Comparison of ENCODE assay signal across 9 cellular contexts in genomic region chr2:119011162-119011909, GRCh38.
A peak's percentile ranks its signal among the peaks of the same experiment; 100 is the strongest.
DNase-seq lines count a peak whose midpoint lies in the region; ATAC-seq and TF ChIP-seq lines count a peak whose summit lies in the region.
"Had no signal": no experiment of that assay in that cellular context is flagged by ENCODE, and none has a peak within 500 bp of the region (broad histone marks: within the 10 kb centered on the region; RNA-seq: fewer than 3 reads in every experiment).

No MANE protein-coding gene starts in this region.

- no peaks in the 10 kb centered on the region for H3K27me3 ChIP-seq in right cardiac atrium (ENCODE audit: control insufficient read depth, insufficient read depth)
- peaks cover 0 to 8% (median 3%) of the 10 kb centered on the region in 3 donors for H3K27me3 ChIP-seq in gastrocnemius medialis

- no peak overlapping the region for H3K27ac ChIP-seq in right cardiac atrium (ENCODE audit: low read length)
- H3K27ac ChIP-seq in gastrocnemius medialis = no peak overlapping the region

- no peaks in the 10 kb centered on the region for H3K9me3 Mint-ChIP-seq in activated CD4-positive, alpha-beta T cell treated with anti-CD3 and anti-CD28 coated beads for 36 hours (ENCODE audit: low read depth)
- no peaks in the 10 kb centered on the region for H3K9me3 Mint-ChIP-seq in activated CD4-positive, alpha-beta T cell treated with anti-CD3 and anti-CD28 coated beads, Interleukin-2, amount 10 ng/mL, durations not matched to agents 7 days and 5 days
- H3K9me3 Mint-ChIP-seq in activated naive CD8-positive, alpha-beta T cell treated with anti-CD3 and anti-CD28 coated beads, Interleukin-2, amount 10 ng/mL, durations not matched to agents 7 days and 5 days = no peaks in the 10 kb centered on the region
- H3K9me3 Mint-ChIP-seq: activated T-cell treated with anti-CD3 and anti-CD28 coated beads, Interleukin-2, amount 50 U/mL, for 4 hours had no signal

- TF ChIP-seq CTCF in gastrocnemius medialis (IDR thresholded peaks at IDR 0.05 in 4 of 5, conservative IDR thresholded peaks at IDR 0.05 in 1 of 5) = peak; percentile 24 to 70 (median 58)

- H3K4me3 ChIP-seq in right cardiac atrium (ENCODE audit: low read length) (no peak overlapping the region), gastrocnemius medialis (peak overlapping the region in 3 of 4 donors; percentile 17 to 21 (median 20))

- WGBS in right cardiac atrium = 9% methylated on average over 38 of the region's 38 CpGs

- no peak for ATAC-seq in activated CD4-positive, alpha-beta T cell treated with anti-CD3 and anti-CD28 coated beads for 36 hours
- no peak for ATAC-seq in activated naive CD8-positive, alpha-beta T cell treated with anti-CD3 and anti-CD28 coated beads, Interleukin-2, amount 10 ng/mL, durations not matched to agents 7 days and 5 days (ENCODE audit: low read depth)
- ATAC-seq in right cardiac atrium (peak; percentile 85 to 87), gastrocnemius medialis (peak; percentile 60 to 65)

- TF ChIP-seq POLR2A in gastrocnemius medialis (IDR thresholded peaks at IDR 0.05) = no peak

- no peak overlapping the region for H3K4me3 Mint-ChIP-seq in activated CD4-positive, alpha-beta T cell treated with anti-CD3 and anti-CD28 coated beads for 36 hours
- no peak overlapping the region for H3K4me3 Mint-ChIP-seq in activated CD4-positive, alpha-beta T cell treated with anti-CD3 and anti-CD28 coated beads, Interleukin-2, amount 10 ng/mL, durations not matched to agents 7 days and 5 days
- no peak overlapping the region for H3K4me3 Mint-ChIP-seq in activated naive CD8-positive, alpha-beta T cell treated with anti-CD3 and anti-CD28 coated beads, Interleukin-2, amount 10 ng/mL, durations not matched to agents 7 days and 5 days
- H3K4me3 Mint-ChIP-seq: activated T-cell treated with anti-CD3 and anti-CD28 coated beads, Interleukin-2, amount 50 U/mL, for 4 hours had no signal

- no peaks in the 10 kb centered on the region for H3K9me3 ChIP-seq in right cardiac atrium (ENCODE audit: control insufficient read depth, low read length)
- no peaks in the 10 kb centered on the region for H3K9me3 ChIP-seq in gastrocnemius medialis

- peaks cover 25% of the 10 kb centered on the region for H3K27me3 Mint-ChIP-seq in activated CD4-positive, alpha-beta T cell treated with anti-CD3 and anti-CD28 coated beads for 36 hours
- peaks cover 21% of the 10 kb centered on the region for H3K27me3 Mint-ChIP-seq in activated CD4-positive, alpha-beta T cell treated with anti-CD3 and anti-CD28 coated beads, Interleukin-2, amount 10 ng/mL, durations not matched to agents 7 days and 5 days
- H3K27me3 Mint-ChIP-seq in activated naive CD8-positive, alpha-beta T cell treated with anti-CD3 and anti-CD28 coated beads, Interleukin-2, amount 10 ng/mL, durations not matched to agents 7 days and 5 days = peaks cover 15% of the 10 kb centered on the region

- in situ Hi-C loops in KBM-7 (cut with MboI; ENCODE audit: low pct_unique_long_range_greater_than_20kb, low sequenced_read_pairs) (no loop called here), gastrocnemius medialis (cut with MboI; ENCODE audit: low sequenced_read_pairs in 4 of 4) (loop anchor here in 2 of 4 donors (25.0 kb wide), 1 partner anchor 301 kb away; no protein-coding TSS in a partner anchor)

- no peaks in the 10 kb centered on the region for H3K4me1 ChIP-seq in right cardiac atrium (ENCODE audit: control insufficient read depth, insufficient read depth, low read length)
- H3K4me1 ChIP-seq in gastrocnemius medialis = peaks cover 0 to 3% of the 10 kb centered on the region in 2 donors

- no peaks in the 10 kb centered on the region for H3K36me3 Mint-ChIP-seq in activated CD4-positive, alpha-beta T cell treated with anti-CD3 and anti-CD28 coated beads for 36 hours (ENCODE audit: low read depth)
- no peaks in the 10 kb centered on the region for H3K36me3 Mint-ChIP-seq in activated CD4-positive, alpha-beta T cell treated with anti-CD3 and anti-CD28 coated beads, Interleukin-2, amount 10 ng/mL, durations not matched to agents 7 days and 5 days (ENCODE audit: low read depth)
- H3K36me3 Mint-ChIP-seq in activated naive CD8-positive, alpha-beta T cell treated with anti-CD3 and anti-CD28 coated beads, Interleukin-2, amount 10 ng/mL, durations not matched to agents 7 days and 5 days = no peaks in the 10 kb centered on the region

- CTCF ChIA-PET in activated CD4-positive, alpha-beta T cell treated with anti-CD3 and anti-CD28 coated beads for 36 hours (lab: Charles Lee) = interaction anchor here (0.7 to 1.4 kb wide), 3 partner anchors 163 to 531 kb away, joined by 3 to 4 read pairs (median 3); no protein-coding TSS in a partner anchor
- CTCF ChIA-PET in activated CD4-positive, alpha-beta T cell treated with anti-CD3 and anti-CD28 coated beads, Interleukin-2, amount 10 ng/mL, durations not matched to agents 7 days and 5 days (lab: Charles Lee) = interaction anchor here (1.3 kb wide), 1 partner anchor 129 kb away, joined by 3 read pairs; no protein-coding TSS in a partner anchor

- no peaks in the 10 kb centered on the region for H3K4me1 Mint-ChIP-seq in activated CD4-positive, alpha-beta T cell treated with anti-CD3 and anti-CD28 coated beads for 36 hours
- no peaks in the 10 kb centered on the region for H3K4me1 Mint-ChIP-seq in activated CD4-positive, alpha-beta T cell treated with anti-CD3 and anti-CD28 coated beads, Interleukin-2, amount 10 ng/mL, durations not matched to agents 7 days and 5 days
- H3K4me1 Mint-ChIP-seq in activated naive CD8-positive, alpha-beta T cell treated with anti-CD3 and anti-CD28 coated beads, Interleukin-2, amount 10 ng/mL, durations not matched to agents 7 days and 5 days = peaks cover 5% of the 10 kb centered on the region

- intact Hi-C loops in activated CD4-positive, alpha-beta T cell treated with anti-CD3 and anti-CD28 coated beads for 36 hours (cut with DNase I, micrococcal nuclease) = loop anchor here (2.0 to 10.0 kb wide), 6 partner anchors 129 to 463 kb away; no protein-coding TSS in a partner anchor
- intact Hi-C loops in right cardiac atrium (cut with DNase I) = loop anchor here in 3 of 4 donors (5.0 to 10.0 kb wide), 3 partner anchors 251 to 281 kb away; no protein-coding TSS in a partner anchor
- intact Hi-C loops in gastrocnemius medialis (cut with DNase I; ENCODE audit: low total_unique reads) = loop anchor here (2.0 to 5.0 kb wide), 2 partner anchors 279 to 301 kb away; no protein-coding TSS in a partner anchor

- H3K27ac Mint-ChIP-seq in activated CD4-positive, alpha-beta T cell treated with anti-CD3 and anti-CD28 coated beads for 36 hours = no peak overlapping the region
- H3K27ac Mint-ChIP-seq in activated CD4-positive, alpha-beta T cell treated with anti-CD3 and anti-CD28 coated beads, Interleukin-2, amount 10 ng/mL, durations not matched to agents 7 days and 5 days = no peak overlapping the region
- no peak overlapping the region for H3K27ac Mint-ChIP-seq in activated naive CD8-positive, alpha-beta T cell treated with anti-CD3 and anti-CD28 coated beads, Interleukin-2, amount 10 ng/mL, durations not matched to agents 7 days and 5 days

- POLR2A ChIA-PET in activated CD4-positive, alpha-beta T cell treated with anti-CD3 and anti-CD28 coated beads for 36 hours (lab: Charles Lee) = no interaction called here
- POLR2A ChIA-PET in activated CD4-positive, alpha-beta T cell treated with anti-CD3 and anti-CD28 coated beads, Interleukin-2, amount 10 ng/mL, durations not matched to agents 7 days and 5 days (lab: Charles Lee) = no interaction called here
- POLR2A ChIA-PET in activated naive CD8-positive, alpha-beta T cell treated with anti-CD3 and anti-CD28 coated beads, Interleukin-2, amount 10 ng/mL, durations not matched to agents 7 days and 5 days (lab: Charles Lee) = no interaction called here

- H3K36me3 ChIP-seq in gastrocnemius medialis = no peaks in the 10 kb centered on the region

- DNase-seq in activated CD4-positive, alpha-beta T cell treated with anti-CD3 and anti-CD28 coated beads for 36 hours = peak; percentile 58
- DNase-seq in activated CD4-positive, alpha-beta T cell treated with anti-CD3 and anti-CD28 coated beads, Interleukin-2, amount 10 ng/mL, durations not matched to agents 7 days and 5 days = no peak
- DNase-seq in KBM-7 (peak; percentile 31), right cardiac atrium (peak; percentile 43 to 82 (median 78)), gastrocnemius medialis (no peak), NCI-H2171 (lab: John Stamatoyannopoulos, UW) (no peak), epidermal melanocyte (ENCODE audit: insufficient read length, low spot score) (no peak)
- peak; percentile 55 for DNase-seq in activated naive CD8-positive, alpha-beta T cell treated with anti-CD3 and anti-CD28 coated beads, Interleukin-2, amount 10 ng/mL, durations not matched to agents 7 days and 5 days
- DNase-seq: activated T-cell treated with anti-CD3 and anti-CD28 coated beads, Interleukin-2, amount 50 U/mL, for 4 hours had no signal

Comparison
In these comparisons a context has a peak if more than half of its experiments do, and no peak if none do; other contexts are left out.
1. DNase-seq: peak in activated CD4-positive, alpha-beta T cell treated with anti-CD3 and anti-CD28 coated beads for 36 hours (single experiment), KBM-7 (single experiment), activated naive CD8-positive, alpha-beta T cell treated with anti-CD3 and anti-CD28 coated beads, Interleukin-2, amount 10 ng/mL, durations not matched to agents 7 days and 5 days (single experiment) and right cardiac atrium (3 of 3); none in activated CD4-positive, alpha-beta T cell treated with anti-CD3 and anti-CD28 coated beads, Interleukin-2, amount 10 ng/mL, durations not matched to agents 7 days and 5 days (single experiment), gastrocnemius medialis (0 of 2), NCI-H2171 (single experiment) and epidermal melanocyte (single experiment).
2. ATAC-seq: peak in right cardiac atrium (2 of 2) and gastrocnemius medialis (2 of 2); none in activated CD4-positive, alpha-beta T cell treated with anti-CD3 and anti-CD28 coated beads for 36 hours (single experiment) and activated naive CD8-positive, alpha-beta T cell treated with anti-CD3 and anti-CD28 coated beads, Interleukin-2, amount 10 ng/mL, durations not matched to agents 7 days and 5 days (single experiment).